In the genomic region with DNA sequence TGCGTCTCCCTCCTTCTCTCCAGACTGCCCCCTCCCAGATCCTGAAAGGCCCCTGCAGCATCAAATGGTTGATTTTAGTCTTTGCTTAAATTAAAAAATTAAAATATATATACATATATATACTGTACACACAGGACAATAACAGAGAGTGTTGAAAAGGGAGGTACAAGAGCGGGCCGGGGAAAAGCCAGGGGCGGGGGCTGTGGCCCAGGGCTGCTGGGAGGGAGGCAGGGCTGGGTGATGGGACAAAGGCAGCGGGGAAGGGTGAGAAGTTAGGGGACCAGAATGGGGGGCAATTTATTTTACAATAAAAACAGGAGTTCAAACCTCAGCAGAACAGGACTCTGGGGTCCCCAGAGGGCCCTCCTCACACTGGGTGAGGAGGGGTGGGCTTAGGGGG, we compare ENCODE assay signal across 17 cellular contexts. TPM values are rescaled to one million over a fixed set of nuclear protein-coding genes. Genes with fewer than 3 reads are reported as not detected.
"Had no signal": no experiment of that assay in that cellular context is flagged by ENCODE, and none has a peak within 500 bp of the region (broad histone marks: within the 10 kb centered on the region; RNA-seq: fewer than 3 reads in every experiment).

No MANE protein-coding gene starts in this region.

- H3K9me3 ChIP-seq: heart left ventricle, left lung, right atrium auricular region, SJSA1 had no signal

- H3K4me3 Mint-ChIP-seq: activated CD8-positive, alpha-beta memory T cell treated with anti-CD3 and anti-CD28 coated beads, Interleukin-2, amount 10 ng/mL, durations not matched to agents 7 days and 5 days; activated naive CD8-positive, alpha-beta T cell; activated T-cell treated with anti-CD3 and anti-CD28 coated beads, Interleukin-2, amount 50 U/mL, for 4 hours had no signal

- H3K27me3 ChIP-seq: cardiac muscle cell, heart left ventricle, left lung, right atrium auricular region, SJSA1 had no signal

- H3K36me3 Mint-ChIP-seq: activated naive CD8-positive, alpha-beta T cell had no signal

- H3K4me1 ChIP-seq: SJSA1 had no signal

- H3K27me3 Mint-ChIP-seq: activated CD8-positive, alpha-beta memory T cell treated with anti-CD3 and anti-CD28 coated beads, Interleukin-2, amount 10 ng/mL, durations not matched to agents 7 days and 5 days; activated naive CD8-positive, alpha-beta T cell had no signal

- H3K9me3 Mint-ChIP-seq: activated T-cell treated with anti-CD3 and anti-CD28 coated beads, Interleukin-2, amount 50 U/mL, for 4 hours had no signal

- ATAC-seq: activated CD8-positive, alpha-beta memory T cell treated with anti-CD3 and anti-CD28 coated beads, Interleukin-2, amount 10 ng/mL, durations not matched to agents 7 days and 5 days; activated T-cell treated with anti-CD3 and anti-CD28 coated beads, Interleukin-2, amount 50 U/mL, for 4 hours; esophagus mucosa; heart left ventricle; left lung had no signal

- FAIRE-seq: astrocyte, islet of Langerhans, small intestine had no signal

- H3K27ac ChIP-seq: cardiac muscle cell, left lung, SJSA1 had no signal

- DNase-seq: activated CD4-positive, alpha-beta T cell treated with anti-CD3 and anti-CD28 coated beads for 1 hour; activated CD4-positive, alpha-beta T cell treated with anti-CD3 and anti-CD28 coated beads, Interleukin-2, amount 50 U/mL, for 48 hours; activated CD8-positive, alpha-beta memory T cell treated with anti-CD3 and anti-CD28 coated beads, Interleukin-2, amount 10 ng/mL, durations not matched to agents 7 days and 5 days; activated effector memory CD4-positive, alpha-beta T cell treated with anti-CD3 and anti-CD28 coated beads, Interleukin-2, amount 50 U/mL, for 16 hours; activated T-cell treated with anti-CD3 and anti-CD28 coated beads, Interleukin-2, amount 50 U/mL, for 4 hours; foreskin fibroblast; heart left ventricle; left lung; midbrain; small intestine had no signal

- H3K4me3 ChIP-seq: cardiac muscle cell, heart left ventricle, left lung, right atrium auricular region, SJSA1 had no signal

- H3K27ac Mint-ChIP-seq: activated CD8-positive, alpha-beta memory T cell treated with anti-CD3 and anti-CD28 coated beads, Interleukin-2, amount 10 ng/mL, durations not matched to agents 7 days and 5 days; activated naive CD8-positive, alpha-beta T cell had no signal

RNA-seq across cellular contexts. Expression of a gene that starts 11.3 kb away (rescaled TPM):
- total RNA-seq: activated CD8-positive, alpha-beta memory T cell treated with anti-CD3 and anti-CD28 coated beads, Interleukin-2, amount 10 ng/mL, durations not matched to agents 7 days and 5 days; activated T-cell treated with anti-CD3 and anti-CD28 coated beads, Interleukin-2, amount 50 U/mL, for 4 hours; astrocyte; cardiac muscle cell had no signal
- polyA plus RNA-seq: cardiac muscle cell had no signal

RNA-seq across cellular contexts. Expression of a gene that starts 26.4 kb away (rescaled TPM):
- total RNA-seq: cardiac muscle cell, SJSA1 had no signal
- polyA plus RNA-seq: cardiac muscle cell had no signal

RNA-seq across cellular contexts. Expression of a gene that starts 59.6 kb away (rescaled TPM):
- total RNA-seq: cardiac muscle cell, SJSA1 had no signal
